23 cellular contexts compared by ENCODE assay signal in genomic region chr3:174156200-174156599, GRCh38.
DNase-seq lines count a peak whose midpoint lies in the region; TF ChIP-seq lines count a peak whose summit lies in the region.
"Had no signal": no experiment of that assay in that cellular context is flagged by ENCODE, and none has a peak within 500 bp of the region (broad histone marks: within the 10 kb centered on the region; RNA-seq: fewer than 3 reads in every experiment).

No MANE protein-coding gene starts in this region.

- H3K4me1 Mint-ChIP-seq in endodermal cell, result peaks cover 14% of the 10 kb centered on the region
- H3K4me1 Mint-ChIP-seq: stimulated activated naive B cell treated with anti-CD40 and anti-IgM and Interleukin-4, amounts not matched to agents 10 μg/mL and 1 μg/mL and 100 μg/mL, for 72 hours had no signal

- H3K27me3 Mint-ChIP-seq in endodermal cell (ENCODE audit: insufficient read depth), result no peaks in the 10 kb centered on the region
- H3K27me3 Mint-ChIP-seq: CD4-positive, alpha-beta T cell; stimulated activated naive B cell treated with anti-CD40 and anti-IgM and Interleukin-4, amounts not matched to agents 10 μg/mL and 1 μg/mL and 100 μg/mL, for 72 hours had no signal

- no peaks in the 10 kb centered on the region for H3K79me2 ChIP-seq in KMS-11 (ENCODE audit: insufficient read depth, low read depth)

- H3K27ac ChIP-seq in KMS-11, result no peak overlapping the region
- no peak overlapping the region for H3K27ac ChIP-seq in SJSA1
- no peak overlapping the region for H3K27ac ChIP-seq in endodermal cell (ENCODE audit: low read depth, low read length)
- H3K27ac ChIP-seq: sigmoid colon, WERI-Rb-1 had no signal

- H3K36me3 Mint-ChIP-seq in endodermal cell (ENCODE audit: low read depth), result no peaks in the 10 kb centered on the region
- H3K36me3 Mint-ChIP-seq: stimulated activated naive B cell treated with anti-CD40 and anti-IgM and Interleukin-4, amounts not matched to agents 10 μg/mL and 1 μg/mL and 100 μg/mL, for 72 hours had no signal

- H3K9me3 ChIP-seq in SJSA1 (replicated peaks) (no peaks in the 10 kb centered on the region), endodermal cell (ENCODE audit: control insufficient read depth, low read length) (no peaks in the 10 kb centered on the region)
- H3K9me3 ChIP-seq: sigmoid colon, tibial nerve had no signal

- peak overlapping the region; percentile 64 for H3K4me2 ChIP-seq in KMS-11

- 93 to 96% methylated on average over 6 to 7 of the region's 7 CpGs for WGBS in endodermal cell (ENCODE audit: insufficient coverage in 1 of 2, insufficient read length in 1 of 2), 2 experiments

- H3K9me3 Mint-ChIP-seq in endodermal cell, result peaks cover 2% of the 10 kb centered on the region
- H3K9me3 Mint-ChIP-seq: CD4-positive, alpha-beta T cell; stimulated activated naive B cell treated with anti-CD40 and anti-IgM and Interleukin-4, amounts not matched to agents 10 μg/mL and 1 μg/mL and 100 μg/mL, for 72 hours had no signal

- DNase-seq in SJSA1 (ENCODE audit: low read depth in 1 of 2, low spot score in 2 of 2) (peak in 1 of 2 experiments; percentile 1), fibroblast of pulmonary artery (ENCODE audit: low read depth) (peak; percentile 13), pulmonary artery endothelial cell (ENCODE audit: low read depth, low spot score) (peak; percentile 55), NCI-H2029 treated with DMSO at 0.1 percent for 48 hours (lab: John Stamatoyannopoulos, UW) (no peak), NCI-H2227 treated with DMSO at 0.1 percent for 48 hours (lab: John Stamatoyannopoulos, UW) (no peak), endodermal cell (no peak), NCI-H1436 treated with DMSO at 0.1 percent for 48 hours (lab: John Stamatoyannopoulos, UW) (no peak)
- DNase-seq: activated effector memory CD4-positive, alpha-beta T cell treated with anti-CD3 and anti-CD28 coated beads, Interleukin-2, amount 50 U/mL, for 16 hours; CD4-positive, alpha-beta T cell; central memory CD4-positive, alpha-beta T cell; DMS 273 treated with DMSO at 0.1 percent for 48 hours; effector CD8-positive, alpha-beta T cell; NCI-H1436; NCI-H774; occipital lobe; PC-3; sigmoid colon; stimulated activated CD4-positive, alpha-beta T cell treated with anti-CD3 and anti-CD28 coated beads, Interleukin-1b, Interleukin-23, amount 100 ng/mL, for 48 hours; stimulated activated naive B cell treated with anti-CD40 and anti-IgM and Interleukin-4, amounts not matched to agents 10 μg/mL and 1 μg/mL and 100 μg/mL, for 72 hours; WERI-Rb-1 had no signal

- H3K9ac ChIP-seq in KMS-11, result no peak overlapping the region
- H3K9ac ChIP-seq in endodermal cell (ENCODE audit: extremely low read depth, low read length, poor library complexity, severe bottlenecking), result no peak overlapping the region

- no peak overlapping the region for H3K4me3 Mint-ChIP-seq in endodermal cell
- H3K4me3 Mint-ChIP-seq: CD4-positive, alpha-beta T cell; stimulated activated naive B cell treated with anti-CD40 and anti-IgM and Interleukin-4, amounts not matched to agents 10 μg/mL and 1 μg/mL and 100 μg/mL, for 72 hours had no signal

- H3K36me3 ChIP-seq in KMS-11 (ENCODE audit: insufficient read depth) (no peaks in the 10 kb centered on the region), SJSA1 (no peaks in the 10 kb centered on the region), endodermal cell (ENCODE audit: control insufficient read depth, insufficient read depth, low read length) (no peaks in the 10 kb centered on the region)
- H3K36me3 ChIP-seq: sigmoid colon, tibial nerve, WERI-Rb-1 had no signal

- TF ChIP-seq CTCF in KMS-11 (conservative IDR thresholded peaks at IDR 0.05; ENCODE audit: low read depth, low read length) (no peak), fibroblast of pulmonary artery (IDR thresholded peaks at IDR 0.05; ENCODE audit: low read length, missing control alignments) (no peak), endodermal cell (conservative IDR thresholded peaks at IDR 0.05) (no peak)

- no peaks in the 10 kb centered on the region for H4K20me1 ChIP-seq in KMS-11 (ENCODE audit: insufficient read depth)

- H3K27me3 ChIP-seq in KMS-11 (ENCODE audit: insufficient read depth, low read depth) (no peaks in the 10 kb centered on the region), SJSA1 (replicated peaks) (no peaks in the 10 kb centered on the region), endodermal cell (ENCODE audit: control insufficient read depth, insufficient read depth, low read length, poor library complexity, severe bottlenecking) (no peaks in the 10 kb centered on the region)
- H3K27me3 ChIP-seq: sigmoid colon, tibial nerve had no signal

- H2AFZ ChIP-seq in KMS-11 (ENCODE audit: low read depth), result peak overlapping the region; percentile 50; the same call in 1 of the 2 replicates

- H3K4me3 ChIP-seq in KMS-11 (IDR thresholded peaks at IDR 0.05; ENCODE audit: insufficient read depth, low read depth, low read length) (no peak overlapping the region), SJSA1 (peak overlapping the region; percentile 22), fibroblast of pulmonary artery (replicated peaks; ENCODE audit: low read depth, low read length) (peak overlapping the region; percentile 13), endodermal cell (ENCODE audit: low read length) (no peak overlapping the region)
- H3K4me3 ChIP-seq: lung, sigmoid colon had no signal

- no peak overlapping the region for H3K27ac Mint-ChIP-seq in endodermal cell
- H3K27ac Mint-ChIP-seq: CD4-positive, alpha-beta T cell; stimulated activated naive B cell treated with anti-CD40 and anti-IgM and Interleukin-4, amounts not matched to agents 10 μg/mL and 1 μg/mL and 100 μg/mL, for 72 hours had no signal

- no peaks in the 10 kb centered on the region for H3K4me1 ChIP-seq in KMS-11 (ENCODE audit: low read depth, poor library complexity, severe bottlenecking)
- H3K4me1 ChIP-seq in SJSA1 (replicated peaks), result no peaks in the 10 kb centered on the region
- peaks cover 6% of the 10 kb centered on the region for H3K4me1 ChIP-seq in endodermal cell (ENCODE audit: control insufficient read depth, insufficient read depth, low read length)
- H3K4me1 ChIP-seq: sigmoid colon, tibial nerve had no signal

Comparison
In these comparisons a context has a peak if more than half of its experiments do, and no peak if none do; other contexts are left out.
1. H3K4me3 ChIP-seq: peak in SJSA1 (single experiment) and fibroblast of pulmonary artery (single experiment); none in KMS-11 (single experiment) and endodermal cell (single experiment).
2. DNase-seq: peak in fibroblast of pulmonary artery (single experiment) and pulmonary artery endothelial cell (single experiment); none in NCI-H2029 treated with DMSO at 0.1 percent for 48 hours (single experiment), NCI-H2227 treated with DMSO at 0.1 percent for 48 hours (single experiment), endodermal cell (single experiment) and NCI-H1436 treated with DMSO at 0.1 percent for 48 hours (single experiment).